ENCODE assay signal across 1 cellular context in the genomic region with DNA sequence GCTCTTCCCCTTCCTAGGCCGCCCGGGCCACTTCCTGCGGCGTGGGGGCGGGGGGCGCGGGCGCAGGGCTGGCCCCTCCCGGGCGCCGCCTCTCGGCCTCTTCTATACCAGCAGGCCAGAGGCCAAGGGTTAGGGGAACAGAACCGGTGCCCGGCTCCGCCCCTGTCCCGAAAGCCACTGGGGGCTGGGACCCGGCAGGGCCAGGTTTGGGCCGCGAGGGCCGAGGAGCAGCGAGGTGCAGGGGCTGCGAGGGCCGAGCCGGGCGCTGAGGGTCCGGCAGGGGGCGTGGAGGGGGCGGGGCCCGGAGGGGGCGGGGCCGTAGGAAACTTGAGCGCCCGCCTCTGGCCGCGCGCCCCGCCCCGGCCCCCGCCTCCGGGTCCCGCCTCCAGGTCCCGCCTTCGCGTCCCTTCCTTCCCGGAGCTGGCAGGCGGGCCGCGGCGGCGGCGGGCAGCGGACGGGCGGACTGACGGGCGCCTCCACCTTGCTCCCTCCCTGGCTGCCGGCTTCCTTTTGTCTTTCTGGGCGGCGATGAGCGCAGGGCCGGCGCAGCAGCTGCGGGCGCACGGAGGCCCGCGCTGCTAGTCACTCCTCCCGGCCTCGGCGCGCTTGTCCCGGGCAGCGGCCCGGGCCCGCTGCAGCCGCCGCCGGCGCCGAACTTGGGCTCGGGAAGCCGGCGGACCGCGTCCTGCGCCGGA.
TF ChIP-seq lines count a peak whose summit lies in the region.

A gene (plus strand): TSS at position 426 of the 695 bp plus-strand sequence. CDS start 116,854 bp downstream, outside the sequence.

TF ChIP-seq in HepG2, 621 proteins besides CTCF, POLR2A, EP300 and RAD21 (continued from another document):
- TF ChIP-seq TEAD2 (CRISPR knock-in tag; IDR thresholded peaks at IDR 0.05) (no peak), HNF4G (IDR thresholded peaks at IDR 0.05; ENCODE audit: borderline replicate concordance, low read depth, low read length) (peak; percentile 85; the same call in 1 of the 2 replicates), HNF4G (CRISPR knock-in tag; IDR thresholded peaks at IDR 0.05; ENCODE audit: borderline replicate concordance, low read depth) (no peak; the same call in 1 of the 2 replicates), KDM2A (CRISPR knock-in tag; IDR thresholded peaks at IDR 0.05; ENCODE audit: borderline replicate concordance, low read depth) (peak; percentile 63), REPIN1 (CRISPR knock-in tag; IDR thresholded peaks at IDR 0.05; ENCODE audit: borderline replicate concordance, low read depth) (peak; percentile 70), HNRNPL (IDR thresholded peaks at IDR 0.05; ENCODE audit: low read depth, low read length) (peak; percentile 75; the same call in 1 of the 2 replicates), MAFK (conservative IDR thresholded peaks at IDR 0.05 in 1 of 2, IDR thresholded peaks at IDR 0.05 in 1 of 2; ENCODE audit: low read length in 2 of 2) (no peak), ZNF501 (CRISPR knock-in tag; IDR thresholded peaks at IDR 0.05) (no peak), ZNF644 (CRISPR knock-in tag; IDR thresholded peaks at IDR 0.05; ENCODE audit: low read depth) (no peak), MTF1 (CRISPR knock-in tag; IDR thresholded peaks at IDR 0.05) (no peak), ZNF383 (CRISPR knock-in tag; IDR thresholded peaks at IDR 0.05; ENCODE audit: borderline replicate concordance) (no peak), ZNF570 (CRISPR knock-in tag; IDR thresholded peaks at IDR 0.05; ENCODE audit: borderline replicate concordance) (no peak), HNF4A (CRISPR knock-in tag; IDR thresholded peaks at IDR 0.05) (peak; percentile 76), KLF12 (CRISPR knock-in tag; IDR thresholded peaks at IDR 0.05; ENCODE audit: borderline replicate concordance) (peak; percentile 98), ZNF792 (CRISPR knock-in tag; IDR thresholded peaks at IDR 0.05) (peak; percentile 47; the same call in 1 of the 2 replicates), ZNF296 (CRISPR knock-in tag; conservative IDR thresholded peaks at IDR 0.05) (no peak), ZNF883 (CRISPR knock-in tag; IDR thresholded peaks at IDR 0.05; ENCODE audit: not compliant biosample characterization) (no peak), ATM (IDR thresholded peaks at IDR 0.05; ENCODE audit: borderline replicate concordance) (no peak), NFATC3 (CRISPR knock-in tag; IDR thresholded peaks at IDR 0.05) (no peak), FOXP1 (IDR thresholded peaks at IDR 0.05) (no peak), FOXP1 (CRISPR knock-in tag; IDR thresholded peaks at IDR 0.05) (peak; percentile 21; the same call in 1 of the 2 replicates), FOXA3 (CRISPR knock-in tag; IDR thresholded peaks at IDR 0.05) (peak; percentile 53), ARNTL (CRISPR knock-in tag; IDR thresholded peaks at IDR 0.05) (peak; percentile 69; the same call in 1 of the 2 replicates), ZNF326 (CRISPR knock-in tag; IDR thresholded peaks at IDR 0.05; ENCODE audit: borderline replicate concordance) (no peak), HNRNPK (IDR thresholded peaks at IDR 0.05; ENCODE audit: low read depth, low read length, poor library complexity, severe bottlenecking) (peak; percentile 89), PRPF4 (IDR thresholded peaks at IDR 0.05; ENCODE audit: low read depth, low read length, poor library complexity, severe bottlenecking) (no peak), NCOA5 (CRISPR knock-in tag; IDR thresholded peaks at IDR 0.05) (no peak), ZNF878 (CRISPR knock-in tag; IDR thresholded peaks at IDR 0.05) (peak; percentile 92), ERF (CRISPR knock-in tag; IDR thresholded peaks at IDR 0.05) (peak; percentile 58; the same call in 1 of the 2 replicates), ZNF761 (CRISPR knock-in tag; conservative IDR thresholded peaks at IDR 0.05) (0 out of 2 replicates have a peak, but pooled peaks have one; percentile 6), MAFF (IDR thresholded peaks at IDR 0.05; ENCODE audit: low read depth, low read length) (no peak), RARG (CRISPR knock-in tag; IDR thresholded peaks at IDR 0.05; ENCODE audit: low read depth) (no peak)
- TF ChIP-seq, protein P1, sequence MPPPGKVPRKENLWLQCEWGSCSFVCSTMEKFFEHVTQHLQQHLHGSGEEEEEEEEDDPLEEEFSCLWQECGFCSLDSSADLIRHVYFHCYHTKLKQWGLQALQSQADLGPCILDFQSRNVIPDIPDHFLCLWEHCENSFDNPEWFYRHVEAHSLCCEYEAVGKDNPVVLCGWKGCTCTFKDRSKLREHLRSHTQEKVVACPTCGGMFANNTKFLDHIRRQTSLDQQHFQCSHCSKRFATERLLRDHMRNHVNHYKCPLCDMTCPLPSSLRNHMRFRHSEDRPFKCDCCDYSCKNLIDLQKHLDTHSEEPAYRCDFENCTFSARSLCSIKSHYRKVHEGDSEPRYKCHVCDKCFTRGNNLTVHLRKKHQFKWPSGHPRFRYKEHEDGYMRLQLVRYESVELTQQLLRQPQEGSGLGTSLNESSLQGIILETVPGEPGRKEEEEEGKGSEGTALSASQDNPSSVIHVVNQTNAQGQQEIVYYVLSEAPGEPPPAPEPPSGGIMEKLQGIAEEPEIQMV (CRISPR knock-in tag; IDR thresholded peaks at IDR 0.05; ENCODE audit: low read depth): no peak; the same call in 1 of the 2 replicates
- TF ChIP-seq, protein P2, sequence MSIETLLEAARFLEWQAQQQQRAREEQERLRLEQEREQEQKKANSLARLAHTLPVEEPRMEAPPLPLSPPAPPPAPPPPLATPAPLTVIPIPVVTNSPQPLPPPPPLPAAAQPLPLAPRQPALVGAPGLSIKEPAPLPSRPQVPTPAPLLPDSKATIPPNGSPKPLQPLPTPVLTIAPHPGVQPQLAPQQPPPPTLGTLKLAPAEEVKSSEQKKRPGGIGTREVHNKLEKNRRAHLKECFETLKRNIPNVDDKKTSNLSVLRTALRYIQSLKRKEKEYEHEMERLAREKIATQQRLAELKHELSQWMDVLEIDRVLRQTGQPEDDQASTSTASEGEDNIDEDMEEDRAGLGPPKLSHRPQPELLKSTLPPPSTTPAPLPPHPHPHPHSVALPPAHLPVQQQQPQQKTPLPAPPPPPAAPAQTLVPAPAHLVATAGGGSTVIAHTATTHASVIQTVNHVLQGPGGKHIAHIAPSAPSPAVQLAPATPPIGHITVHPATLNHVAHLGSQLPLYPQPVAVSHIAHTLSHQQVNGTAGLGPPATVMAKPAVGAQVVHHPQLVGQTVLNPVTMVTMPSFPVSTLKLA (IDR thresholded peaks at IDR 0.05): no peak
- TF ChIP-seq, protein P3, sequence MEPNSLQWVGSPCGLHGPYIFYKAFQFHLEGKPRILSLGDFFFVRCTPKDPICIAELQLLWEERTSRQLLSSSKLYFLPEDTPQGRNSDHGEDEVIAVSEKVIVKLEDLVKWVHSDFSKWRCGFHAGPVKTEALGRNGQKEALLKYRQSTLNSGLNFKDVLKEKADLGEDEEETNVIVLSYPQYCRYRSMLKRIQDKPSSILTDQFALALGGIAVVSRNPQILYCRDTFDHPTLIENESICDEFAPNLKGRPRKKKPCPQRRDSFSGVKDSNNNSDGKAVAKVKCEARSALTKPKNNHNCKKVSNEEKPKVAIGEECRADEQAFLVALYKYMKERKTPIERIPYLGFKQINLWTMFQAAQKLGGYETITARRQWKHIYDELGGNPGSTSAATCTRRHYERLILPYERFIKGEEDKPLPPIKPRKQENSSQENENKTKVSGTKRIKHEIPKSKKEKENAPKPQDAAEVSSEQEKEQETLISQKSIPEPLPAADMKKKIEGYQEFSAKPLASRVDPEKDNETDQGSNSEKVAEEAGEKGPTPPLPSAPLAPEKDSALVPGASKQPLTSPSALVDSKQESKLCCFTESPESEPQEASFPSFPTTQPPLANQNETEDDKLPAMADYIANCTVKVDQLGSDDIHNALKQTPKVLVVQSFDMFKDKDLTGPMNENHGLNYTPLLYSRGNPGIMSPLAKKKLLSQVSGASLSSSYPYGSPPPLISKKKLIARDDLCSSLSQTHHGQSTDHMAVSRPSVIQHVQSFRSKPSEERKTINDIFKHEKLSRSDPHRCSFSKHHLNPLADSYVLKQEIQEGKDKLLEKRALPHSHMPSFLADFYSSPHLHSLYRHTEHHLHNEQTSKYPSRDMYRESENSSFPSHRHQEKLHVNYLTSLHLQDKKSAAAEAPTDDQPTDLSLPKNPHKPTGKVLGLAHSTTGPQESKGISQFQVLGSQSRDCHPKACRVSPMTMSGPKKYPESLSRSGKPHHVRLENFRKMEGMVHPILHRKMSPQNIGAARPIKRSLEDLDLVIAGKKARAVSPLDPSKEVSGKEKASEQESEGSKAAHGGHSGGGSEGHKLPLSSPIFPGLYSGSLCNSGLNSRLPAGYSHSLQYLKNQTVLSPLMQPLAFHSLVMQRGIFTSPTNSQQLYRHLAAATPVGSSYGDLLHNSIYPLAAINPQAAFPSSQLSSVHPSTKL (CRISPR knock-in tag; IDR thresholded peaks at IDR 0.05): peak; percentile 72
- TF ChIP-seq, protein P4, sequence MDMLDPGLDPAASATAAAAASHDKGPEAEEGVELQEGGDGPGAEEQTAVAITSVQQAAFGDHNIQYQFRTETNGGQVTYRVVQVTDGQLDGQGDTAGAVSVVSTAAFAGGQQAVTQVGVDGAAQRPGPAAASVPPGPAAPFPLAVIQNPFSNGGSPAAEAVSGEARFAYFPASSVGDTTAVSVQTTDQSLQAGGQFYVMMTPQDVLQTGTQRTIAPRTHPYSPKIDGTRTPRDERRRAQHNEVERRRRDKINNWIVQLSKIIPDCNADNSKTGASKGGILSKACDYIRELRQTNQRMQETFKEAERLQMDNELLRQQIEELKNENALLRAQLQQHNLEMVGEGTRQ (IDR thresholded peaks at IDR 0.05; ENCODE audit: low read depth, low read length): no peak
- TF ChIP-seq, protein P4 (CRISPR knock-in tag; IDR thresholded peaks at IDR 0.05; ENCODE audit: borderline replicate concordance): no peak
- TF ChIP-seq, protein P5, sequence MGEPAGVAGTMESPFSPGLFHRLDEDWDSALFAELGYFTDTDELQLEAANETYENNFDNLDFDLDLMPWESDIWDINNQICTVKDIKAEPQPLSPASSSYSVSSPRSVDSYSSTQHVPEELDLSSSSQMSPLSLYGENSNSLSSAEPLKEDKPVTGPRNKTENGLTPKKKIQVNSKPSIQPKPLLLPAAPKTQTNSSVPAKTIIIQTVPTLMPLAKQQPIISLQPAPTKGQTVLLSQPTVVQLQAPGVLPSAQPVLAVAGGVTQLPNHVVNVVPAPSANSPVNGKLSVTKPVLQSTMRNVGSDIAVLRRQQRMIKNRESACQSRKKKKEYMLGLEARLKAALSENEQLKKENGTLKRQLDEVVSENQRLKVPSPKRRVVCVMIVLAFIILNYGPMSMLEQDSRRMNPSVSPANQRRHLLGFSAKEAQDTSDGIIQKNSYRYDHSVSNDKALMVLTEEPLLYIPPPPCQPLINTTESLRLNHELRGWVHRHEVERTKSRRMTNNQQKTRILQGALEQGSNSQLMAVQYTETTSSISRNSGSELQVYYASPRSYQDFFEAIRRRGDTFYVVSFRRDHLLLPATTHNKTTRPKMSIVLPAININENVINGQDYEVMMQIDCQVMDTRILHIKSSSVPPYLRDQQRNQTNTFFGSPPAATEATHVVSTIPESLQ (CRISPR knock-in tag; conservative IDR thresholded peaks at IDR 0.05): no peak; the same call in 1 of the 2 replicates
- TF ChIP-seq, protein P6, sequence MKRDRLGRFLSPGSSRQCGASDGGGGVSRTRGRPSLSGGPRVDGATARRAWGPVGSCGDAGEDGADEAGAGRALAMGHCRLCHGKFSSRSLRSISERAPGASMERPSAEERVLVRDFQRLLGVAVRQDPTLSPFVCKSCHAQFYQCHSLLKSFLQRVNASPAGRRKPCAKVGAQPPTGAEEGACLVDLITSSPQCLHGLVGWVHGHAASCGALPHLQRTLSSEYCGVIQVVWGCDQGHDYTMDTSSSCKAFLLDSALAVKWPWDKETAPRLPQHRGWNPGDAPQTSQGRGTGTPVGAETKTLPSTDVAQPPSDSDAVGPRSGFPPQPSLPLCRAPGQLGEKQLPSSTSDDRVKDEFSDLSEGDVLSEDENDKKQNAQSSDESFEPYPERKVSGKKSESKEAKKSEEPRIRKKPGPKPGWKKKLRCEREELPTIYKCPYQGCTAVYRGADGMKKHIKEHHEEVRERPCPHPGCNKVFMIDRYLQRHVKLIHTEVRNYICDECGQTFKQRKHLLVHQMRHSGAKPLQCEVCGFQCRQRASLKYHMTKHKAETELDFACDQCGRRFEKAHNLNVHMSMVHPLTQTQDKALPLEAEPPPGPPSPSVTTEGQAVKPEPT (CRISPR knock-in tag; IDR thresholded peaks at IDR 0.05; ENCODE audit: low read depth): no peak
TF ChIP-seq in HepG2: peak in this region for 223.
